ENCODE assay signal across 1 cellular context in the genomic region with DNA sequence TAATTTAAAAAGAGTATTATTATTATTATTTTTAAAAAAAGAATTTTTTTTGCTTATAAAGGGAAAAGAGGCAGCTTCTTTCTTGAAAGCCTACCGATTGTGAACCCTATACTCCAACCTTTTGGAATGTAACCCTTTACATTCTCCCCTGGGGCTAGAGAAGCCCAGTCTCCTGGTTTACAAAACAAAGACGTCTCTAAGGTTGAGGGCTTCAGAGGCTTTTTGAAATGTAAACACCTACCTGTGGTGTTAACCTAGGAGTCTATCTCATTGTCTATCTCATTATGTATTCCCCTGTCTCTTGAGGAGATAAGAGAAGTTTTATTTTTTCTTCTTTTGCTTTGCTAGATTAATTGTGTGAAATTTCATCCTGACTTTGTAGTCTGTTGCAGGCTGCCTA.
A peak's percentile ranks its signal among the peaks of the same experiment; 100 is the strongest.
TF ChIP-seq lines count a peak whose summit lies in the region.

No MANE protein-coding gene starts in this region.

TF ChIP-seq in GM23338, 12 proteins besides CTCF, POLR2A, EP300 and RAD21 (continued from another document):
- TF ChIP-seq JUNB (IDR thresholded peaks at IDR 0.05; ENCODE audit: unreplicated experiment) (no peak), ZNF331 (CRISPR knock-in tag; IDR thresholded peaks at IDR 0.05; ENCODE audit: low read depth) (no peak), STAT1 (IDR thresholded peaks at IDR 0.05; ENCODE audit: unreplicated experiment) (no peak), CREB1 (CRISPR knock-in tag; IDR thresholded peaks at IDR 0.05; ENCODE audit: low read depth) (no peak)
- TF ChIP-seq, protein P1, sequence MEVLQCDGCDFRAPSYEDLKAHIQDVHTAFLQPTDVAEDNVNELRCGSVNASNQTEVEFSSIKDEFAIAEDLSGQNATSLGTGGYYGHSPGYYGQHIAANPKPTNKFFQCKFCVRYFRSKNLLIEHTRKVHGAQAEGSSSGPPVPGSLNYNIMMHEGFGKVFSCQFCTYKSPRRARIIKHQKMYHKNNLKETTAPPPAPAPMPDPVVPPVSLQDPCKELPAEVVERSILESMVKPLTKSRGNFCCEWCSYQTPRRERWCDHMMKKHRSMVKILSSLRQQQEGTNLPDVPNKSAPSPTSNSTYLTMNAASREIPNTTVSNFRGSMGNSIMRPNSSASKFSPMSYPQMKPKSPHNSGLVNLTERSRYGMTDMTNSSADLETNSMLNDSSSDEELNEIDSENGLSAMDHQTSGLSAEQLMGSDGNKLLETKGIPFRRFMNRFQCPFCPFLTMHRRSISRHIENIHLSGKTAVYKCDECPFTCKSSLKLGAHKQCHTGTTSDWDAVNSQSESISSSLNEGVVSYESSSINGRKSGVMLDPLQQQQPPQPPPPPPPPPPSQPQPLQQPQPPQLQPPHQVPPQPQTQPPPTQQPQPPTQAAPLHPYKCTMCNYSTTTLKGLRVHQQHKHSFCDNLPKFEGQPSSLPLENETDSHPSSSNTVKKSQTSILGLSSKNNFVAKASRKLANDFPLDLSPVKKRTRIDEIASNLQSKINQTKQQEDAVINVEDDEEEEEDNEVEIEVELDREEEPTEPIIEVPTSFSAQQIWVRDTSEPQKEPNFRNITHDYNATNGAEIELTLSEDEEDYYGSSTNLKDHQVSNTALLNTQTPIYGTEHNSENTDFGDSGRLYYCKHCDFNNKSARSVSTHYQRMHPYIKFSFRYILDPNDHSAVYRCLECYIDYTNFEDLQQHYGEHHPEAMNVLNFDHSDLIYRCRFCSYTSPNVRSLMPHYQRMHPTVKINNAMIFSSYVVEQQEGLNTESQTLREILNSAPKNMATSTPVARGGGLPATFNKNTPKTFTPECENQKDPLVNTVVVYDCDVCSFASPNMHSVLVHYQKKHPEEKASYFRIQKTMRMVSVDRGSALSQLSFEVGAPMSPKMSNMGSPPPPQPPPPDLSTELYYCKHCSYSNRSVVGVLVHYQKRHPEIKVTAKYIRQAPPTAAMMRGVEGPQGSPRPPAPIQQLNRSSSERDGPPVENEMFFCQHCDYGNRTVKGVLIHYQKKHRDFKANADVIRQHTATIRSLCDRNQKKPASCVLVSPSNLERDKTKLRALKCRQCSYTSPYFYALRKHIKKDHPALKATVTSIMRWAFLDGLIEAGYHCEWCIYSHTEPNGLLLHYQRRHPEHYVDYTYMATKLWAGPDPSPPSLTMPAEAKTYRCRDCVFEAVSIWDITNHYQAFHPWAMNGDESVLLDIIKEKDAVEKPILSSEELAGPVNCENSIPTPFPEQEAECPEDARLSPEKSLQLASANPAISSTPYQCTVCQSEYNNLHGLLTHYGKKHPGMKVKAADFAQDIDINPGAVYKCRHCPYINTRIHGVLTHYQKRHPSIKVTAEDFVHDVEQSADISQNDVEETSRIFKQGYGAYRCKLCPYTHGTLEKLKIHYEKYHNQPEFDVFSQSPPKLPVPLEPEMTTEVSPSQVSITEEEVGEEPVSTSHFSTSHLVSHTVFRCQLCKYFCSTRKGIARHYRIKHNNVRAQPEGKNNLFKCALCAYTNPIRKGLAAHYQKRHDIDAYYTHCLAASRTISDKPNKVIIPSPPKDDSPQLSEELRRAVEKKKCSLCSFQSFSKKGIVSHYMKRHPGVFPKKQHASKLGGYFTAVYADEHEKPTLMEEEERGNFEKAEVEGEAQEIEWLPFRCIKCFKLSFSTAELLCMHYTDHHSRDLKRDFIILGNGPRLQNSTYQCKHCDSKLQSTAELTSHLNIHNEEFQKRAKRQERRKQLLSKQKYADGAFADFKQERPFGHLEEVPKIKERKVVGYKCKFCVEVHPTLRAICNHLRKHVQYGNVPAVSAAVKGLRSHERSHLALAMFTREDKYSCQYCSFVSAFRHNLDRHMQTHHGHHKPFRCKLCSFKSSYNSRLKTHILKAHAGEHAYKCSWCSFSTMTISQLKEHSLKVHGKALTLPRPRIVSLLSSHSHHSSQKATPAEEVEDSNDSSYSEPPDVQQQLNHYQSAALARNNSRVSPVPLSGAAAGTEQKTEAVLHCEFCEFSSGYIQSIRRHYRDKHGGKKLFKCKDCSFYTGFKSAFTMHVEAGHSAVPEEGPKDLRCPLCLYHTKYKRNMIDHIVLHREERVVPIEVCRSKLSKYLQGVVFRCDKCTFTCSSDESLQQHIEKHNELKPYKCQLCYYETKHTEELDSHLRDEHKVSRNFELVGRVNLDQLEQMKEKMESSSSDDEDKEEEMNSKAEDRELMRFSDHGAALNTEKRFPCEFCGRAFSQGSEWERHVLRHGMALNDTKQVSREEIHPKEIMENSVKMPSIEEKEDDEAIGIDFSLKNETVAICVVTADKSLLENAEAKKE (CRISPR knock-in tag; IDR thresholded peaks at IDR 0.05), result 0 out of 2 replicates have a peak, but pooled peaks have one; percentile 31
TF ChIP-seq in GM23338: peak in this region for 2.
